Comparison of ENCODE assay signal across 16 cellular contexts in the genomic region with DNA sequence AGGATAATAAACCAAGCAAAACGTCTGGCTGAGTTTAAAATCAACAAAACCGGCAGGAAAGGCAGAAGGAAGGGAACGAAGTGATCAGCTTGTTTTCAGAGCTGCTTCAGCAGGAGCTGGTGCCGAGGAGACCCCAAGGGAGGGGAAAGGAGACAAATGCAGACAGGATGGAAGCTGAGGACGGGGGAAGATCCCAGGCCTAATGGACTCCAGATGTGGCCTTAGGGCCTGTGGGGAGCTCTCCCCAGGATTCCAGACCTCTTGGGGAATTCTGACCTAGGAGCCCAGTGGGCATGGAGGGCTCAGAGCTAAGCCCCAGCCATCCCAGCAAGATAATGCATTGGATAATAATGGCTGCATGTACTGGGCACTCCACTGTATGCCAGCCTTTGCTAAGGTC.
DNase-seq lines count a peak whose midpoint lies in the region; TF ChIP-seq lines count a peak whose summit lies in the region.
"Had no signal": no experiment of that assay in that cellular context is flagged by ENCODE, and none has a peak within 500 bp of the region (broad histone marks: within the 10 kb centered on the region; RNA-seq: fewer than 3 reads in every experiment).

No MANE protein-coding gene starts in this region.

- peak; percentile 71 for DNase-seq in RPMI7951 (ENCODE audit: low read depth)
- no peak for DNase-seq in chondrocyte (ENCODE audit: low spot score)
- no peak for DNase-seq in mesothelial cell of epicardium (ENCODE audit: low spot score in 2 of 2, unreplicated experiment in 2 of 2)
- DNase-seq in thyroid gland = no peak
- DNase-seq in Ammon's horn (ENCODE audit: low spot score) = no peak
- no peak for DNase-seq in activated gamma-delta T cell treated with Interleukin-2 at 50 U/mL for 16 hours
- no peak for DNase-seq in HT-29 (ENCODE audit: low spot score)
- DNase-seq: CD8-positive, alpha-beta memory T cell; GDM1; NCI-H1436 treated with DMSO at 0.1 percent for 48 hours; NCI-H2029 treated with DMSO at 0.1 percent for 48 hours; NCI-H524 treated with DMSO at 0.1 percent for 48 hours had no signal

- H3K27me3 ChIP-seq in thyroid gland = no peaks in the 10 kb centered on the region
- H3K27me3 ChIP-seq: BLaER1 had no signal

- TF ChIP-seq POLR2A in thyroid gland (IDR thresholded peaks at IDR 0.05) = no peak

- no peak overlapping the region for H3K4me3 ChIP-seq in thyroid gland (replicated peaks in 1 of 3)
- H3K4me3 ChIP-seq: BLaER1, GM23338, SK-N-MC had no signal

- H3K9me3 ChIP-seq in thyroid gland = no peaks in the 10 kb centered on the region
- H3K9me3 ChIP-seq: BLaER1 had no signal

- H3K27ac ChIP-seq in thyroid gland = peak overlapping the region in 2 of 3 donors; percentile 70 to 85
- H3K27ac ChIP-seq: BLaER1, KMS-11, SK-N-MC had no signal

- no peaks in the 10 kb centered on the region for H3K36me3 ChIP-seq in thyroid gland

- H3K4me1 Mint-ChIP-seq in chondrocyte (ENCODE audit: low read depth) = peaks cover 32% of the 10 kb centered on the region
- peaks cover 14% of the 10 kb centered on the region for H3K4me1 Mint-ChIP-seq in mesothelial cell of epicardium
- H3K4me1 Mint-ChIP-seq: CD8-positive, alpha-beta memory T cell had no signal

- no peaks in the 10 kb centered on the region for H3K36me3 Mint-ChIP-seq in chondrocyte (ENCODE audit: low read depth)
- peaks cover 18% of the 10 kb centered on the region for H3K36me3 Mint-ChIP-seq in mesothelial cell of epicardium
- H3K36me3 Mint-ChIP-seq: CD8-positive, alpha-beta memory T cell had no signal

- WGBS in thyroid gland, 2 donors = 20 to 27% methylated on average over 5 of the region's 5 CpGs

- no peak for TF ChIP-seq CTCF in chondrocyte (IDR thresholded peaks at IDR 0.05)
- no peak for TF ChIP-seq CTCF in mesothelial cell of epicardium (IDR thresholded peaks at IDR 0.05; ENCODE audit: unreplicated experiment)
- TF ChIP-seq CTCF in thyroid gland (IDR thresholded peaks at IDR 0.05) = no peak

- H3K9me3 Mint-ChIP-seq in chondrocyte (ENCODE audit: low read depth) = no peaks in the 10 kb centered on the region
- H3K9me3 Mint-ChIP-seq in mesothelial cell of epicardium = no peaks in the 10 kb centered on the region
- H3K9me3 Mint-ChIP-seq: GM23338 had no signal

- H3K4me3 Mint-ChIP-seq in chondrocyte (ENCODE audit: unreplicated experiment) = no peak overlapping the region
- H3K4me3 Mint-ChIP-seq in mesothelial cell of epicardium = no peak overlapping the region
- H3K4me3 Mint-ChIP-seq: CD8-positive, alpha-beta memory T cell; GM23338 had no signal

- intact Hi-C loops in thyroid gland (cut with DNase I) = no loop called here

- H3K4me1 ChIP-seq in thyroid gland = peaks cover 55 to 65% of the 10 kb centered on the region in 2 donors

- H3K27ac Mint-ChIP-seq in chondrocyte (ENCODE audit: unreplicated experiment) (peak overlapping the region; percentile 1), mesothelial cell of epicardium (peak overlapping the region; percentile 55)
- H3K27ac Mint-ChIP-seq: CD8-positive, alpha-beta memory T cell; GM23338 had no signal

- H3K27me3 Mint-ChIP-seq in chondrocyte (ENCODE audit: low read depth) (no peaks in the 10 kb centered on the region), mesothelial cell of epicardium (ENCODE audit: low read depth) (no peaks in the 10 kb centered on the region)
